22 cellular contexts compared by ENCODE assay signal in the genomic region with DNA sequence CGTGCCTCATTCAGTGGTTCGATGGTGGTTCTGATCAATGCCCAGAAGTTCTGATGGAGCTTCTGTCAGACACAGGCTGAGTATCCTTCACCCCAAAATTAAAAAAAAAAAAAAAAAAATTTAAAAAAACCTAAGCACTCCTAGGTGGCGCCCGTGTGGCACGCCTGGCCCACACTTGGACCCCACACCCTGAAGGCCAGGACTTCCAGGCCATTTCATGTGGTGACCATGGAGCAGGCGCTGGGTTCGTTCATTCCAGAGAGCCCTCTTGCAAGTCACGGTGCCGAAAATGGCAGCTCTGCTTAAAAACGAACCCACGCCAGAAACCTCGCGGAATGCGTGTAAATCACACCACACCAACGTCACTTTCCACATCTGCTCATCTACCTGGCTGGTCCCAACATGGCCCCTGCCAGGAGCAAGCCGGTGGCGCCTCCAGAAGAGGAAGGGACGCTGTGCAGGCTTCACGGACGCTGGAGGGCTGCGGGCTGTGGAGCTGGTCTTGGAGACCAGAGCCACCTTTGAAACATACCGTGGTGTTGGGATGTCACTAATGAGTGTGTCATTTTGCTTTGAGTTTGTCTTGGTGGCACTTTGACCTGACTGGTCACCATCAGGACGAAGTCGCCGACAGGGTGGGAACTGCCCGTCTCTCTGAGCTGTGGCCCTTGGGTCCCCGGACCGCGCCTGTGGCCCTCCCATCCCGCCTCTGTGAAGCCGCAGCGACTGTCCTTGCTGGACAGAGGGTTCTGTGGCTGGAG.
"Had no signal": no experiment of that assay in that cellular context is flagged by ENCODE, and none has a peak within 500 bp of the region (broad histone marks: within the 10 kb centered on the region; RNA-seq: fewer than 3 reads in every experiment).

No MANE protein-coding gene starts in this region.

- ATAC-seq: foreskin keratinocyte; left lobe of liver; mucosa of descending colon; natural killer cell treated with Interleukin-12 subunit alpha and Interleukin-12 subunit beta and Interleukin-15 and Interleukin-18, amount 100 ng/mL, for 72 hours; stimulated activated memory B cell treated with anti-CD40 and anti-IgM and Interleukin-4, amounts not matched to agents 10 μg/mL and 1 μg/mL and 100 μg/mL, for 72 hours; stimulated activated naive CD8-positive, alpha-beta T cell treated with anti-CD3 and anti-CD28 coated beads, Interleukin-15, Interleukin-2, amounts not matched to agents 100 U/mL and 50 U/mL, for 24 hours had no signal

- H3K27me3 ChIP-seq: colonic mucosa, esophagus muscularis mucosa, foreskin keratinocyte, right atrium auricular region, spleen, testis, tibial artery had no signal

- H3K4me1 ChIP-seq: foreskin keratinocyte had no signal

- FAIRE-seq: endothelial cell of umbilical vein, keratinocyte had no signal

- H3K36me3 ChIP-seq: colonic mucosa, prostate gland had no signal

- H3K27ac ChIP-seq: colonic mucosa, foreskin keratinocyte, prostate gland, skin epidermis had no signal

- H3K4me3 ChIP-seq: colonic mucosa, esophagus muscularis mucosa, lung, mucosa of descending colon, prostate gland, right atrium auricular region, skin epidermis, spleen, testis, tibial artery had no signal

- DNase-seq: colonic mucosa; dermis blood vessel endothelial cell; effector memory CD4-positive, alpha-beta T cell; foreskin keratinocyte; naive B cell; spleen; stimulated activated CD4-positive, alpha-beta T cell treated with anti-CD3 and anti-CD28 coated beads, Interleukin-4, amount 100 ng/mL, for 4 hours; stimulated activated naive CD8-positive, alpha-beta T cell treated with anti-CD3 and anti-CD28 coated beads, Interleukin-15, Interleukin-2, amounts not matched to agents 100 U/mL and 50 U/mL, for 24 hours; substantia nigra; testis; tibial artery had no signal

- H3K9me3 ChIP-seq: colonic mucosa, esophagus muscularis mucosa, mucosa of descending colon, prostate gland, right atrium auricular region, spleen, testis, tibial artery had no signal
